In the genomic region with DNA sequence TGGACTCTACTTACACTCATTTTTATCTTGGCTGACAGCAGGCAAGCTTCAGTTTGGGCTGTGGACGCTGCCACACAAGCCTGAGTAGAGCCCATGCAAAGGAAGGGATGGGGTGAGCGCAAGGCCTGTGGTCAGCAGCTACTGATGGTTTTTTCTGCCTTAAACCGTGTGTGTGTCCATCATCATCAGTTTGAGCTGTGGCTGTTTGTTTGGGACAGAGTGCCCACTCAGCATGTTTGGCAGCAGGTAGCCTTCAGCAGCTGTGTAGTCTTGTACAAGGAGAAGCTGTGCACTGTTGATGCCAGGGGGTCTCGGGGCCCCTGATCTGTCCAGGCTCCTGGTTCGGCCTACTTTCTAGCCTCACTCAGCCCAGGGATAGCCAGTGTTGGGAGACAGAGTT, we compare ENCODE assay signal across 15 cellular contexts. TPM values are rescaled to one million over a fixed set of nuclear protein-coding genes. Genes with fewer than 3 reads are reported as not detected.
DNase-seq lines count a peak whose midpoint lies in the region; ATAC-seq and TF ChIP-seq lines count a peak whose summit lies in the region.
"Had no signal": no experiment of that assay in that cellular context is flagged by ENCODE, and none has a peak within 500 bp of the region (broad histone marks: within the 10 kb centered on the region; RNA-seq: fewer than 3 reads in every experiment).

No MANE protein-coding gene starts in this region.

- TF ChIP-seq CTCF in activated CD8-positive, alpha-beta T cell treated with anti-CD3 and anti-CD28 coated beads for 36 hours (IDR thresholded peaks at IDR 0.05), result no peak

- CTCF ChIA-PET in activated CD8-positive, alpha-beta T cell treated with anti-CD3 and anti-CD28 coated beads for 36 hours (lab: Charles Lee), result interaction anchor here (0.9 to 1.1 kb wide), 2 partner anchors 8 to 40 kb away, joined by 3 to 4 read pairs; no protein-coding TSS in a partner anchor

- no peaks in the 10 kb centered on the region for H3K27me3 Mint-ChIP-seq in stimulated activated naive CD8-positive, alpha-beta T cell treated with anti-CD3 and anti-CD28 coated beads, Interleukin-15, Interleukin-2, amounts not matched to agents 100 ng/mL and 50 ng/mL, for 24 hours
- no peaks in the 10 kb centered on the region for H3K27me3 Mint-ChIP-seq in activated CD8-positive, alpha-beta T cell treated with anti-CD3 and anti-CD28 coated beads for 36 hours
- peaks cover 4 to 7% (median 4%) of the 10 kb centered on the region in 3 donors for H3K27me3 Mint-ChIP-seq in immature natural killer cell (ENCODE audit: low read depth in 3 of 3)

- H3K36me3 Mint-ChIP-seq in stimulated activated naive CD8-positive, alpha-beta T cell treated with anti-CD3 and anti-CD28 coated beads, Interleukin-15, Interleukin-2, amounts not matched to agents 100 ng/mL and 50 ng/mL, for 24 hours (ENCODE audit: low read depth), result peaks cover 44% of the 10 kb centered on the region
- H3K36me3 Mint-ChIP-seq in activated CD8-positive, alpha-beta T cell treated with anti-CD3 and anti-CD28 coated beads for 36 hours (ENCODE audit: low read depth), result peaks cover 54% of the 10 kb centered on the region
- H3K36me3 Mint-ChIP-seq in immature natural killer cell, result peaks cover 4 to 34% (median 5%) of the 10 kb centered on the region in 3 donors

- intact Hi-C loops in activated CD8-positive, alpha-beta T cell treated with anti-CD3 and anti-CD28 coated beads for 36 hours (cut with micrococcal nuclease), result no loop called here

- no peak for DNase-seq in stimulated activated naive CD8-positive, alpha-beta T cell treated with anti-CD3 and anti-CD28 coated beads, Interleukin-15, Interleukin-2, amounts not matched to agents 100 U/mL and 50 U/mL, for 24 hours
- no peak for DNase-seq in activated CD8-positive, alpha-beta T cell treated with anti-CD3 and anti-CD28 coated beads for 36 hours
- DNase-seq in immature natural killer cell (no peak), NCI-H345 treated with DMSO at 0.1 percent for 48 hours (lab: John Stamatoyannopoulos, UW; ENCODE audit: unreplicated experiment) (no peak), AML-193 (lab: John Stamatoyannopoulos, UW) (no peak)
- DNase-seq: activated CD4-positive, CD25-positive, alpha-beta regulatory T cell treated with anti-CD3 and anti-CD28 coated beads, Interleukin-2, amount 50 U/mL, for 72 hours; effector CD4-positive, alpha-beta T cell; gastrocnemius medialis; NCI-H1105 treated with DMSO at 0.1 percent for 48 hours; NCI-H524; SIG-M5; stimulated activated CD4-positive, alpha-beta T cell treated with anti-CD3 and anti-CD28 coated beads, Interleukin-15, amount 100 ng/mL, for 24 hours had no signal

- H3K4me1 Mint-ChIP-seq in stimulated activated naive CD8-positive, alpha-beta T cell treated with anti-CD3 and anti-CD28 coated beads, Interleukin-15, Interleukin-2, amounts not matched to agents 100 ng/mL and 50 ng/mL, for 24 hours (ENCODE audit: low read depth), result peaks cover 46% of the 10 kb centered on the region
- peaks cover 52% of the 10 kb centered on the region for H3K4me1 Mint-ChIP-seq in activated CD8-positive, alpha-beta T cell treated with anti-CD3 and anti-CD28 coated beads for 36 hours (ENCODE audit: low read depth)
- peaks cover 42 to 59% of the 10 kb centered on the region in 2 donors for H3K4me1 Mint-ChIP-seq in immature natural killer cell

- peak overlapping the region; percentile 61 for H3K4me3 Mint-ChIP-seq in stimulated activated naive CD8-positive, alpha-beta T cell treated with anti-CD3 and anti-CD28 coated beads, Interleukin-15, Interleukin-2, amounts not matched to agents 100 ng/mL and 50 ng/mL, for 24 hours
- peak overlapping the region; percentile 56 for H3K4me3 Mint-ChIP-seq in activated CD8-positive, alpha-beta T cell treated with anti-CD3 and anti-CD28 coated beads for 36 hours
- peak overlapping the region in 1 of 5 donors; percentile 71 for H3K4me3 Mint-ChIP-seq in immature natural killer cell

- H3K9me3 Mint-ChIP-seq in stimulated activated naive CD8-positive, alpha-beta T cell treated with anti-CD3 and anti-CD28 coated beads, Interleukin-15, Interleukin-2, amounts not matched to agents 100 ng/mL and 50 ng/mL, for 24 hours, result no peaks in the 10 kb centered on the region
- no peaks in the 10 kb centered on the region for H3K9me3 Mint-ChIP-seq in activated CD8-positive, alpha-beta T cell treated with anti-CD3 and anti-CD28 coated beads for 36 hours
- no peaks in the 10 kb centered on the region for H3K9me3 Mint-ChIP-seq in immature natural killer cell

- peak overlapping the region; percentile 68 for H3K27ac Mint-ChIP-seq in stimulated activated naive CD8-positive, alpha-beta T cell treated with anti-CD3 and anti-CD28 coated beads, Interleukin-15, Interleukin-2, amounts not matched to agents 100 ng/mL and 50 ng/mL, for 24 hours
- peak overlapping the region; percentile 85 for H3K27ac Mint-ChIP-seq in activated CD8-positive, alpha-beta T cell treated with anti-CD3 and anti-CD28 coated beads for 36 hours
- H3K27ac Mint-ChIP-seq in immature natural killer cell, result peak overlapping the region in 5 of 6 donors; percentile 7 to 76 (median 65)

- POLR2A ChIA-PET in activated CD8-positive, alpha-beta T cell treated with anti-CD3 and anti-CD28 coated beads for 36 hours (lab: Charles Lee), result interaction anchor here (0.7 to 3.4 kb wide), 5 partner anchors 10 to 278 kb away, joined by 3 to 13 read pairs (median 4); no protein-coding TSS in a partner anchor

- ATAC-seq in stimulated activated naive CD8-positive, alpha-beta T cell treated with anti-CD3 and anti-CD28 coated beads, Interleukin-15, Interleukin-2, amounts not matched to agents 100 U/mL and 50 U/mL, for 24 hours, result no peak
- no peak for ATAC-seq in activated CD8-positive, alpha-beta T cell treated with anti-CD3 and anti-CD28 coated beads for 36 hours
- ATAC-seq in GM21737 (IDR thresholded peaks at IDR 0.05; ENCODE audit: unreplicated experiment) (no peak), GM19395 (IDR thresholded peaks at IDR 0.05; ENCODE audit: unreplicated experiment) (no peak)
- ATAC-seq: gastrocnemius medialis had no signal

RNA-seq across cellular contexts. Expression of a gene that starts 3.5 kb away (rescaled TPM):
- 10 to 100 TPM; 20.8 to 20.9 TPM for total RNA-seq in activated CD8-positive, alpha-beta T cell treated with anti-CD3 and anti-CD28 coated beads for 36 hours
- polyA plus RNA-seq in immature natural killer cell, result 10 to 100 TPM; 10.3 to 12.1 (median 11.3) TPM

RNA-seq across cellular contexts. Expression of a gene that starts 9.4 kb away (rescaled TPM):
- 100 to 1,000 TPM; 107 to 109 TPM for total RNA-seq in activated CD8-positive, alpha-beta T cell treated with anti-CD3 and anti-CD28 coated beads for 36 hours
- 100 to 1,000 TPM in 1 of 3 donors, 10 to 100 TPM in 2; 58.7 to 109 (median 82.4) TPM for polyA plus RNA-seq in immature natural killer cell
